In the genomic region with DNA sequence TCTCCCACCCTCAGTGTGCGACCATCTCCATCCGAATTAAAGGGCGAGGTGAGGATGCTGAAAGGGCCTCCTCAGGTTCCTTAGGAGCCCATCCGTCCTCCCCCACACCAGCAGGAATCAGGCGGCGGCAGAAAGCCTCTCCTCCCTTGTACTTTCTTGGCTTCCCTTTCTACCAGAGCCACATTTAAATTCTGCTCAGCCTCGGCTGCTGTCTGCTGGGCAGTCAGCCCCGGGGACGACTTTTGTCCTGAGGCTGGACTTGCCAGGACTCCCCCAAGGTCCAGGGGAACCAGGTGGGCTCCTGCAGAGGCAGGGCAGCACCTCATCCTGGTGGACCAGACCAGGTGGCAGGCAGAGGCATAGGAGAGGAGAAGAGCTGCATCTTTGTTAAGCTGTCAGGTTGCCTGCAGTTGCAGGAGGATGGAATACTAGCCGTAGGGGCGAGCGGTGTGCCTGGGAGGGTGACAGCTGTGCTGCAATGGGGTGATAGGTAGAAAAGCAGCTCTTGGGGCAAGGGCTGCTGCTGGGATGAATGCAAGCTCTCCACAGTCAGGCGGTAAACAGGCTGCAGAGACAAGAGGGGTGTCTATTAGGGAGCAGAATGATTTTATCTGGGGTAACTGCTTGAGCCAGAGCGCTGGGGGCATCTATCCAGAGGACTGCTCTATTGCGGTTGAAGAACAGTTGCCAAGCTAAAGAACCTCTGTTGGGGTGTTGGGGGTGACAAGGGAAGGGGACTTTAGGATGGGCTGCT, we compare ENCODE assay signal across 11 cellular contexts. TPM values are rescaled to one million over a fixed set of nuclear protein-coding genes. Genes with fewer than 3 reads are reported as not detected.
A peak's percentile ranks its signal among the peaks of the same experiment; 100 is the strongest.
DNase-seq lines count a peak whose midpoint lies in the region; ATAC-seq, FAIRE-seq and TF ChIP-seq lines count a peak whose summit lies in the region.
"Had no signal": no experiment of that assay in that cellular context is flagged by ENCODE, and none has a peak within 500 bp of the region (broad histone marks: within the 10 kb centered on the region; RNA-seq: fewer than 3 reads in every experiment).

No MANE protein-coding gene starts in this region.

- FAIRE-seq in H54 (lab: Jason Lieb, UNC), result no peak

- in situ Hi-C loops in G401 (cut with HindIII; ENCODE audit: low sequenced_read_pairs), result no loop called here

- ATAC-seq in GM19463 (IDR thresholded peaks at IDR 0.05; ENCODE audit: unreplicated experiment), result no peak

- no peak for TF ChIP-seq POLR2A in H54 (IDR thresholded peaks at IDR 0.05; ENCODE audit: low read depth, low read length)

- peak; percentile 66 for DNase-seq in G401 (ENCODE audit: low spot score)
- peak; percentile 43 for DNase-seq in astrocyte of the hippocampus (ENCODE audit: low read depth, low spot score)
- DNase-seq in hippocampal formation (lab: John Stamatoyannopoulos, UW), result peak; percentile 63 to 72
- peak; percentile 40 for DNase-seq in putamen (ENCODE audit: low spot score)
- DNase-seq in central memory CD4-positive, alpha-beta T cell, result no peak
- DNase-seq in H54 (ENCODE audit: insufficient read length, low spot score), result no peak
- no peak for DNase-seq in NCI-H1105 treated with DMSO at 0.1 percent for 48 hours (lab: John Stamatoyannopoulos, UW)
- DNase-seq: activated CD4-positive, CD25-positive, alpha-beta regulatory T cell; activated naive CD4-positive, alpha-beta T cell treated with anti-CD3 and anti-CD28 coated beads, Interleukin-2, amount 50 U/mL, for 16 hours; NCI-H1694 treated with DMSO at 0.1 percent for 48 hours had no signal

RNA-seq across cellular contexts. Expression of gene WASF2, which starts 46.2 kb away (rescaled TPM):
- 10.4 and 14.2 TPM in 2 replicates for total RNA-seq in G401 (2014; rRNA removed; shearing (Covaris generic))

Comparison
In these comparisons a context has a peak if more than half of its experiments do, and no peak if none do; other contexts are left out.
1. DNase-seq: peak in G401 (single experiment), astrocyte of the hippocampus (single experiment), hippocampal formation (2 of 2) and putamen (single experiment); none in central memory CD4-positive, alpha-beta T cell (single experiment), H54 (single experiment) and NCI-H1105 treated with DMSO at 0.1 percent for 48 hours (single experiment).